In the genomic region with DNA sequence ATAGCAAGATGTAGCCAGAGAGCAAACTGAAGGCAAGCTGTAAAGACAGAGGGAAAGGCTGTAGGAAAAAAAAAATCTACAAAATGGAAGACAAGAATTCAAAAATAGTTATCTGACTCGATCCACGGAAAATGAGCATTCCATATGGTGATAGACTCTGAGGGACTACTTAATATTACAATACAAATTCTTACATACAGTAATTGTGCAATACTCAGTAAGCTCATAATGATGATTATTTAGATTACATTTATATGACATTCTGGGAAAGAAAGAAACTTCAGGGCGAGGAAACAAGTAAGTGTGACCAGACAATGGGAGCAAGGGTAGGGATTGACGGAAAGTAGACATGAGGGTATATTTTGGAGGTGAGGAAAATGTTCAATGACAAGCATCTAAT, we compare ENCODE assay signal across 22 cellular contexts.
"Had no signal": no experiment of that assay in that cellular context is flagged by ENCODE, and none has a peak within 500 bp of the region (broad histone marks: within the 10 kb centered on the region; RNA-seq: fewer than 3 reads in every experiment).

No MANE protein-coding gene starts in this region.

- H3K27me3 ChIP-seq: esophagus squamous epithelium, gastrocnemius medialis, left lung had no signal

- H3K36me3 ChIP-seq: esophagus squamous epithelium, gastrocnemius medialis, heart right ventricle, left lung, lower lobe of right lung had no signal

- ATAC-seq: effector memory CD8-positive, alpha-beta T cell; esophagus mucosa; gastrocnemius medialis; heart right ventricle; left cardiac atrium; left lung; left ventricle myocardium superior; lower lobe of right lung; mucosa of descending colon had no signal

- H3K4me3 ChIP-seq: esophagus squamous epithelium, gastrocnemius medialis, heart right ventricle, left lung, lower lobe of right lung, mucosa of descending colon had no signal

- DNase-seq: dermis blood vessel endothelial cell; effector CD8-positive, alpha-beta T cell; effector memory CD8-positive, alpha-beta T cell; endodermal cell; erythroblast; esophagus squamous epithelium; foreskin fibroblast; foreskin melanocyte; gastrocnemius medialis; glutamatergic neuron; heart right ventricle; hippocampal formation; left cardiac atrium; left lung; left ventricle myocardium superior; lower lobe of right lung; mesenchymal stem cell; mucosa of descending colon; naive B cell had no signal

- H3K27ac ChIP-seq: coronary artery, epithelial cell of prostate, esophagus squamous epithelium, gastrocnemius medialis, heart right ventricle, left lung, lower lobe of right lung had no signal

- H3K4me1 ChIP-seq: esophagus squamous epithelium, gastrocnemius medialis, heart right ventricle, left lung, lower lobe of right lung had no signal

- H3K9me3 ChIP-seq: esophagus squamous epithelium, gastrocnemius medialis, heart right ventricle, left lung, lower lobe of right lung, mucosa of descending colon had no signal
